In the genomic region with DNA sequence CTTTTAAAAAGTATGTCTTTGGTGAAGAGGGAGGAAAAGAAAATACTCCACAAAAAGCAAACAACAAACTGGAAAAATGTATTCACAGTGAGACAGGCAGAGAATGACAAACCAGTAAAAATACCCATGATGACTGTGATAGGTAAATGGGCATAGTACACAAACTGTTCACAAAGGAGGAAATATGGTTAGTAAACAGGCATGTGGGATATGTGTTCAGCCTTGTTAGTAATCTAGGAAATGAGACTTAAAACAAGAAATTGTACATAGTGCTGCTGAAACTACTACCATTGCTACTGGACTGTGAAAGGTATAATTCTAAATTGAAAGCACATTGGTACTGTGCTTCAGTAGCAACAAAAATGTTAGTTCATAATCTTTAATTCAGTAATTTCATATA, we compare ENCODE assay signal across 16 cellular contexts. TPM values are rescaled to one million over a fixed set of nuclear protein-coding genes. Genes with fewer than 3 reads are reported as not detected.
DNase-seq lines count a peak whose midpoint lies in the region; ATAC-seq and TF ChIP-seq lines count a peak whose summit lies in the region.
"Had no signal": no experiment of that assay in that cellular context is flagged by ENCODE, and none has a peak within 500 bp of the region (broad histone marks: within the 10 kb centered on the region; RNA-seq: fewer than 3 reads in every experiment).

No MANE protein-coding gene starts in this region.

- peak overlapping the region; percentile 14; the same call in 1 of the 2 replicates for H3K4me2 ChIP-seq in PC-3 (ENCODE audit: low read length)
- H3K4me2 ChIP-seq: smooth muscle cell had no signal

- H3K9me3 ChIP-seq in PC-3 (ENCODE audit: low read length): no peaks in the 10 kb centered on the region

- H3K27me3 ChIP-seq in PC-3 (ENCODE audit: low read length) (no peaks in the 10 kb centered on the region), H7 (ENCODE audit: control insufficient read depth, insufficient read depth, low read length) (no peaks in the 10 kb centered on the region)

- CTCF ChIA-PET in PC-3 (lab: Charles Lee): no interaction called here

- peaks cover 80% of the 10 kb centered on the region for H3K79me2 ChIP-seq in PC-3 (ENCODE audit: low read length)

- H3F3A ChIP-seq in PC-3 (ENCODE audit: low read length, unreplicated experiment): no peaks in the 10 kb centered on the region

- peaks cover 24% of the 10 kb centered on the region for H3K4me1 ChIP-seq in PC-3 (ENCODE audit: insufficient read depth, low read length)

- TF ChIP-seq CTCF in PC-3 (conservative IDR thresholded peaks at IDR 0.05; ENCODE audit: low read depth, low read length): no peak

- POLR2A ChIA-PET in PC-3 (lab: Charles Lee; ENCODE audit: unreplicated experiment): no interaction called here

- DNase-seq in PC-3: peak; percentile 53
- no peak for DNase-seq in NCI-H1105 treated with DMSO at 0.1 percent for 48 hours (lab: John Stamatoyannopoulos, UW)
- no peak for DNase-seq in GOT3 (lab: John Stamatoyannopoulos, UW)
- no peak for DNase-seq in H7
- DNase-seq in stimulated activated CD4-positive, alpha-beta T cell treated with anti-CD3 and anti-CD28 coated beads, Interleukin-4, amount 100 ng/mL, for 1 hour: no peak
- DNase-seq: COR-L47; KBM-7; NCI-H510A treated with DMSO at 0.1 percent for 48 hours; nephron progenitor cell; stimulated activated naive CD4-positive, alpha-beta T cell; T-cell had no signal

- peak; percentile 80 for ATAC-seq in GM18520 (IDR thresholded peaks at IDR 0.05; ENCODE audit: unreplicated experiment)
- ATAC-seq in GM21390 (IDR thresholded peaks at IDR 0.05; ENCODE audit: unreplicated experiment): peak; percentile 90
- peak; percentile 86 for ATAC-seq in HG03025 (IDR thresholded peaks at IDR 0.05; ENCODE audit: low FRiP score, unreplicated experiment)
- ATAC-seq in PC-3: peak; percentile 78
- ATAC-seq: T-cell had no signal

- H4K20me1 ChIP-seq in PC-3 (ENCODE audit: low read length): 0 out of 2 replicates have a peak, but pooled peaks cover 16% of the 10 kb centered on the region

- no peak overlapping the region for H2AFZ ChIP-seq in PC-3 (ENCODE audit: low read length)

- H3K9ac ChIP-seq in PC-3 (ENCODE audit: low read length): no peak overlapping the region

- no peak overlapping the region for H3K27ac ChIP-seq in PC-3 (ENCODE audit: low read length)
- H3K27ac ChIP-seq: epithelial cell of prostate had no signal

- H3K4me3 ChIP-seq in PC-3 (ENCODE audit: low read length) (no peak overlapping the region), H7 (ENCODE audit: insufficient read depth, low read depth, low read length) (no peak overlapping the region)
- H3K4me3 ChIP-seq: smooth muscle cell had no signal

- no peaks in the 10 kb centered on the region for H3K36me3 ChIP-seq in PC-3 (ENCODE audit: low read depth, low read length)
- H3K36me3 ChIP-seq in H7 (replicated peaks; ENCODE audit: control insufficient read depth, insufficient read depth, low read length): no peaks in the 10 kb centered on the region

- no peaks in the 10 kb centered on the region for H3K9me2 ChIP-seq in PC-3 (replicated peaks; ENCODE audit: low read length)

- intact Hi-C loops in PC-3 (cut with micrococcal nuclease): no loop called here

- no TSS peak for BruUV-seq in PC-3 (replicated peaks; lab: Mats Ljungman, UMichigan)

RNA-seq across cellular contexts. Expression of a gene that starts 50.1 kb away (rescaled TPM):
- total RNA-seq in PC-3 (2014; rRNA removed): 25.6 and 30.9 TPM in 2 replicates
- total RNA-seq in H7 (2014; rRNA removed; shearing (Covaris generic)): 56.8 and 78.5 TPM in 2 replicates
